In the genomic region with DNA sequence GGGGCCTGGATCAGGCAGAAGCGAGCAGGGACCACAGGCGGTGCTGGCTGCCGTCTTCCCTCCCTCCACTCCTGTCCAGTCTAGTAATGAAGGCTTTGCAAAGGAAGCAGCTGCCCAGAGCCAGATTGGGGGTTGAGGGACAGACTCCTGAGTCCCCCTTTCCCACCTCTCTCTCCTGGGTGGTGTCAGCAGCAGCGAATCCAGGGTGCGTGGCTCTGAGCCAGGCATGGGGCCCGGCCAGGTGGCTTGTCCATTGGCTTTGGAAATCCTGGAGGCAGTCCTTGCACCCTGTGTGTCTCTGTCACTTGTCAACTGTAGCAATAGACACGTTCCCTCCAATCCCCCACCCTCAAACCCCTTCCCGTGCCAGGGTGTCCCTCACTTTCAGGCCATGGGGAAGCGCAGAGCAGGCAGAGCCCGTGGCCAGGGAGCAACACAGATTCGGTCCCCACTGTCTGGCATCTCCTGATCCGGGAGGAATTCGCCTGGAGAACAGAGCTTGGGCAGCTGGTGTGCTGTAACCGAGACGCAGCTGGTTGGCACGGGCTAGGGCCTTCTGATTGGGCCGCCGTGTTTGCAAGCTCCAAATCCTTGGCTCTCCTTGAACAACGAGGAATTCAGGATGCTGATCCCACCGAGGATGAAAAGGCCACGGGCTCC, we compare ENCODE assay signal across 18 cellular contexts.
A peak's percentile ranks its signal among the peaks of the same experiment; 100 is the strongest.
DNase-seq lines count a peak whose midpoint lies in the region; TF ChIP-seq lines count a peak whose summit lies in the region.
"Had no signal": no experiment of that assay in that cellular context is flagged by ENCODE, and none has a peak within 500 bp of the region (broad histone marks: within the 10 kb centered on the region; RNA-seq: fewer than 3 reads in every experiment).

No MANE protein-coding gene starts in this region.

- TF ChIP-seq POLR2A in uterus (IDR thresholded peaks at IDR 0.05) = no peak
- TF ChIP-seq POLR2A in thyroid gland (IDR thresholded peaks at IDR 0.05) = no peak

- H3K4me3 Mint-ChIP-seq in brain = peak overlapping the region in 3 of 5 experiments; percentile 47 to 60 (median 56)
- H3K4me3 Mint-ChIP-seq: activated naive CD4-positive, alpha-beta T cell treated with anti-CD3 and anti-CD28 coated beads, Interleukin-2, amount 50 U/mL, for 24 hours; IgD-negative memory B cell; natural killer cell had no signal

- intact Hi-C loops in posterior cingulate gyrus (cut with DNase I) (no loop called here), uterus (cut with DNase I; ENCODE audit: low total_unique reads) (no loop called here), thyroid gland (cut with DNase I) (no loop called here)

- H3K36me3 Mint-ChIP-seq in brain = no peaks in the 10 kb centered on the region
- H3K36me3 Mint-ChIP-seq: activated naive CD4-positive, alpha-beta T cell treated with anti-CD3 and anti-CD28 coated beads, Interleukin-2, amount 50 U/mL, for 24 hours; IgD-negative memory B cell; natural killer cell had no signal

- H3K4me3 ChIP-seq in uterus = no peak overlapping the region
- H3K4me3 ChIP-seq in thyroid gland (replicated peaks in 1 of 3) = no peak overlapping the region
- H3K4me3 ChIP-seq: right lobe of liver, tibial nerve had no signal

- no peaks in the 10 kb centered on the region for H3K36me3 ChIP-seq in uterus
- H3K36me3 ChIP-seq in thyroid gland = no peaks in the 10 kb centered on the region
- H3K36me3 ChIP-seq: right lobe of liver, tibial nerve had no signal

- no peak overlapping the region for H3K27ac ChIP-seq in uterus
- H3K27ac ChIP-seq in thyroid gland = no peak overlapping the region
- H3K27ac ChIP-seq: right lobe of liver, RWPE1, tibial nerve had no signal

- H3K27me3 Mint-ChIP-seq in brain = peaks cover 74% of the 10 kb centered on the region

- H3K4me1 Mint-ChIP-seq in brain = peaks cover 61% of the 10 kb centered on the region
- H3K4me1 Mint-ChIP-seq: activated naive CD4-positive, alpha-beta T cell treated with anti-CD3 and anti-CD28 coated beads, Interleukin-2, amount 50 U/mL, for 24 hours; natural killer cell had no signal

- TF ChIP-seq CTCF in brain (conservative IDR thresholded peaks at IDR 0.05) (no peak), uterus (IDR thresholded peaks at IDR 0.05) (no peak), thyroid gland (IDR thresholded peaks at IDR 0.05) (no peak)

- H3K4me1 ChIP-seq in uterus (no peaks in the 10 kb centered on the region), thyroid gland (peaks cover 2 to 12% of the 10 kb centered on the region in 2 donors)
- H3K4me1 ChIP-seq: right lobe of liver had no signal

- peaks cover 0 to 8% of the 10 kb centered on the region in 2 donors for H3K27me3 ChIP-seq in uterus
- no peaks in the 10 kb centered on the region for H3K27me3 ChIP-seq in thyroid gland

- peak overlapping the region in 4 of 5 experiments; percentile 43 to 91 (median 86) for H3K27ac Mint-ChIP-seq in brain
- H3K27ac Mint-ChIP-seq: activated naive CD4-positive, alpha-beta T cell treated with anti-CD3 and anti-CD28 coated beads, Interleukin-2, amount 50 U/mL, for 24 hours; IgD-negative memory B cell; natural killer cell had no signal

- no peaks in the 10 kb centered on the region for H3K9me3 ChIP-seq in uterus
- no peaks in the 10 kb centered on the region for H3K9me3 ChIP-seq in thyroid gland
- H3K9me3 ChIP-seq: right lobe of liver, tibial nerve had no signal

- DNase-seq in DMS 273 treated with DMSO at 0.1 percent for 48 hours (lab: John Stamatoyannopoulos, UW) = peak; percentile 71
- peak; percentile 29 for DNase-seq in NCI-H2107 (lab: John Stamatoyannopoulos, UW)
- DNase-seq in posterior cingulate gyrus = peak in 6 of 10 donors; percentile 18 to 90 (median 70)
- no peak for DNase-seq in DMS114 treated with DMSO at 0.1 percent for 48 hours (lab: John Stamatoyannopoulos, UW; ENCODE audit: unreplicated experiment)
- no peak for DNase-seq in uterus
- no peak for DNase-seq in germinal center (ENCODE audit: low spot score)
- DNase-seq in thyroid gland = no peak
- DNase-seq: activated CD8-positive, alpha-beta memory T cell treated with anti-CD3 and anti-CD28 coated beads, Interleukin-2, amount 50 U/mL, for 4 hours; AML-193; natural killer cell; right lobe of liver; stimulated activated CD4-positive, alpha-beta T cell treated with anti-CD3 and anti-CD28 coated beads, Interleukin-4, amount 100 ng/mL, for 24 hours; T-helper 2 cell had no signal

- WGBS in thyroid gland, 2 donors = 59 to 68% methylated on average over 13 to 21 of the region's 21 CpGs

- H3K9me3 Mint-ChIP-seq in brain = peaks cover 0 to 4% (median 0%) of the 10 kb centered on the region in 5 experiments
- H3K9me3 Mint-ChIP-seq: activated naive CD4-positive, alpha-beta T cell treated with anti-CD3 and anti-CD28 coated beads, Interleukin-2, amount 50 U/mL, for 24 hours; IgD-negative memory B cell; natural killer cell had no signal

Comparison
In these comparisons a context has a peak if more than half of its experiments do, and no peak if none do; other contexts are left out.
1. DNase-seq: peak in DMS 273 treated with DMSO at 0.1 percent for 48 hours (single experiment), NCI-H2107 (single experiment) and posterior cingulate gyrus (6 of 10); none in DMS114 treated with DMSO at 0.1 percent for 48 hours (single experiment), uterus (0 of 2), germinal center (single experiment) and thyroid gland (0 of 2).